ENCODE assay signal across 2 cellular contexts in the genomic region with DNA sequence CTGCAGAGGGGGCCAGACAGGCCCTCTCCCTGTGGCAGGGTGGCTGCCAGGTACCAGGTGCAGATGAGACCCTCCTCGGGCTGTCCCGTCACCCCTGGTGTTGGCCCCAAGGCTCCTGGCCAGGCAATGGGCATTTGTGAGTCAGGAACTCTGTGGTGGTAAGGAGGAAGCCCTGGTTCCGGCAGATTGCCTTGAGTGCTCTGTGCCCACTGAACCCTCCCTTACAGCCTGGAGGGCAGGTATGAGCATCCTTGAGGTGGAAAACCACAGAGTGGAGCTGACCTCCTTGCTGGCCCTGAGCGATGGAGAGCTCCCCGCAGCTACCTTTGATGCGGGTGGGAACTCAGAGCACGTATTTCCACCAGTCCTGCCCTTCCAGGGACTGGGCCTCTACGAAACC.
TF ChIP-seq lines count a peak whose summit lies in the region.

No MANE protein-coding gene starts in this region.

TF ChIP-seq in K562, 482 proteins besides CTCF, POLR2A, EP300 and RAD21:
- no peak for TF ChIP-seq PCBP1 (IDR thresholded peaks at IDR 0.05; ENCODE audit: low read depth, low read length, poor library complexity, severe bottlenecking)
- TF ChIP-seq MEF2A (IDR thresholded peaks at IDR 0.05; ENCODE audit: control insufficient read depth, low read depth, low read length) = no peak
- TF ChIP-seq CHD2 (IDR thresholded peaks at IDR 0.05; ENCODE audit: low read depth, low read length) = no peak
- no peak for TF ChIP-seq ZNF778 (CRISPR knock-in tag; IDR thresholded peaks at IDR 0.05)
- TF ChIP-seq RBM39 (optimal IDR thresholded peaks at IDR 0.05; ENCODE audit: low read depth, low read length) = no peak
TF ChIP-seq in K562: peak in this region for 0.

TF ChIP-seq in SK-N-SH treated with all-trans-retinoic acid at 6 μM for 48 hours, 23 proteins besides CTCF, POLR2A, EP300 and RAD21:
- TF ChIP-seq ZNF565 (CRISPR knock-in tag; conservative IDR thresholded peaks at IDR 0.05; ENCODE audit: low read depth) (no peak), OSR1 (CRISPR knock-in tag; IDR thresholded peaks at IDR 0.05) (no peak), ZFP3 (CRISPR knock-in tag; IDR thresholded peaks at IDR 0.05) (no peak), RARB (CRISPR knock-in tag; IDR thresholded peaks at IDR 0.05) (no peak), ESRRG (CRISPR knock-in tag; IDR thresholded peaks at IDR 0.05) (no peak), TCF4 (CRISPR knock-in tag; IDR thresholded peaks at IDR 0.05; ENCODE audit: borderline replicate concordance) (no peak), ZNF8 (CRISPR knock-in tag; IDR thresholded peaks at IDR 0.05) (no peak), CSDC2 (CRISPR knock-in tag; IDR thresholded peaks at IDR 0.05) (no peak)
- TF ChIP-seq, protein P1, sequence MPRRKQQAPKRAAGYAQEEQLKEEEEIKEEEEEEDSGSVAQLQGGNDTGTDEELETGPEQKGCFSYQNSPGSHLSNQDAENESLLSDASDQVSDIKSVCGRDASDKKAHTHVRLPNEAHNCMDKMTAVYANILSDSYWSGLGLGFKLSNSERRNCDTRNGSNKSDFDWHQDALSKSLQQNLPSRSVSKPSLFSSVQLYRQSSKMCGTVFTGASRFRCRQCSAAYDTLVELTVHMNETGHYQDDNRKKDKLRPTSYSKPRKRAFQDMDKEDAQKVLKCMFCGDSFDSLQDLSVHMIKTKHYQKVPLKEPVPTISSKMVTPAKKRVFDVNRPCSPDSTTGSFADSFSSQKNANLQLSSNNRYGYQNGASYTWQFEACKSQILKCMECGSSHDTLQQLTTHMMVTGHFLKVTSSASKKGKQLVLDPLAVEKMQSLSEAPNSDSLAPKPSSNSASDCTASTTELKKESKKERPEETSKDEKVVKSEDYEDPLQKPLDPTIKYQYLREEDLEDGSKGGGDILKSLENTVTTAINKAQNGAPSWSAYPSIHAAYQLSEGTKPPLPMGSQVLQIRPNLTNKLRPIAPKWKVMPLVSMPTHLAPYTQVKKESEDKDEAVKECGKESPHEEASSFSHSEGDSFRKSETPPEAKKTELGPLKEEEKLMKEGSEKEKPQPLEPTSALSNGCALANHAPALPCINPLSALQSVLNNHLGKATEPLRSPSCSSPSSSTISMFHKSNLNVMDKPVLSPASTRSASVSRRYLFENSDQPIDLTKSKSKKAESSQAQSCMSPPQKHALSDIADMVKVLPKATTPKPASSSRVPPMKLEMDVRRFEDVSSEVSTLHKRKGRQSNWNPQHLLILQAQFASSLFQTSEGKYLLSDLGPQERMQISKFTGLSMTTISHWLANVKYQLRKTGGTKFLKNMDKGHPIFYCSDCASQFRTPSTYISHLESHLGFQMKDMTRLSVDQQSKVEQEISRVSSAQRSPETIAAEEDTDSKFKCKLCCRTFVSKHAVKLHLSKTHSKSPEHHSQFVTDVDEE (CRISPR knock-in tag; IDR thresholded peaks at IDR 0.05) = no peak
- TF ChIP-seq, protein P2, sequence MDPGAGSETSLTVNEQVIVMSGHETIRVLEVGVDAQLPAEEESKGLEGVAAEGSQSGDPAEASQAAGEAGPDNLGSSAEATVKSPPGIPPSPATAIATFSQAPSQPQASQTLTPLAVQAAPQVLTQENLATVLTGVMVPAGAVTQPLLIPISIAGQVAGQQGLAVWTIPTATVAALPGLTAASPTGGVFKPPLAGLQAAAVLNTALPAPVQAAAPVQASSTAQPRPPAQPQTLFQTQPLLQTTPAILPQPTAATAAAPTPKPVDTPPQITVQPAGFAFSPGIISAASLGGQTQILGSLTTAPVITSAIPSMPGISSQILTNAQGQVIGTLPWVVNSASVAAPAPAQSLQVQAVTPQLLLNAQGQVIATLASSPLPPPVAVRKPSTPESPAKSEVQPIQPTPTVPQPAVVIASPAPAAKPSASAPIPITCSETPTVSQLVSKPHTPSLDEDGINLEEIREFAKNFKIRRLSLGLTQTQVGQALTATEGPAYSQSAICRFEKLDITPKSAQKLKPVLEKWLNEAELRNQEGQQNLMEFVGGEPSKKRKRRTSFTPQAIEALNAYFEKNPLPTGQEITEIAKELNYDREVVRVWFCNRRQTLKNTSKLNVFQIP (CRISPR knock-in tag; IDR thresholded peaks at IDR 0.05; ENCODE audit: borderline replicate concordance, low read depth) = no peak
